Comparison of ENCODE assay signal across 1 cellular context in genomic region chr6:28488916-28489365, GRCh38.
A peak's percentile ranks its signal among the peaks of the same experiment; 100 is the strongest.
TF ChIP-seq lines count a peak whose summit lies in the region.

No MANE protein-coding gene starts in this region.

TF ChIP-seq in K562, 482 proteins besides CTCF, POLR2A, EP300 and RAD21 (continued from another document and continues in another):
- TF ChIP-seq ZBTB9 (CRISPR knock-in tag; IDR thresholded peaks at IDR 0.05) (peak; percentile 69), DACH1 (IDR thresholded peaks at IDR 0.05; ENCODE audit: partially characterized antibody) (peak; percentile 92), E4F1 (CRISPR knock-in tag; IDR thresholded peaks at IDR 0.05; ENCODE audit: borderline replicate concordance) (no peak), ZNF324 (CRISPR knock-in tag; IDR thresholded peaks at IDR 0.05) (no peak; the same call in 1 of the 2 replicates), ATF4 (CRISPR knock-in tag; IDR thresholded peaks at IDR 0.05) (peak; percentile 19; the same call in 1 of the 2 replicates), ZNF24 (IDR thresholded peaks at IDR 0.05) (0 out of 2 replicates have a peak, but pooled peaks have one; percentile 21), ELF4 (CRISPR knock-in tag; IDR thresholded peaks at IDR 0.05) (0 out of 2 replicates have a peak, but pooled peaks have one; percentile 3), E2F8 (IDR thresholded peaks at IDR 0.05; ENCODE audit: low read depth, partially characterized antibody) (peak; percentile 79), ZNF717 (CRISPR knock-in tag; IDR thresholded peaks at IDR 0.05) (peak; percentile 72; the same call in 1 of the 2 replicates), ZNF830 (CRISPR knock-in tag; IDR thresholded peaks at IDR 0.05) (no peak), EZH2 (IDR thresholded peaks at IDR 0.05; ENCODE audit: borderline replicate concordance, low read depth, low read length) (no peak), ELF1 (tag; IDR thresholded peaks at IDR 0.05) (peak; percentile 84), ZZZ3 (IDR thresholded peaks at IDR 0.05) (0 out of 2 replicates have a peak, but pooled peaks have one; percentile 27), GABPA (tag; conservative IDR thresholded peaks at IDR 0.05; ENCODE audit: low read depth) (peak; percentile 36; the same call in 1 of the 2 replicates), BRD9 (IDR thresholded peaks at IDR 0.05; ENCODE audit: low read depth, partially characterized antibody) (peak; percentile 51), ZNF436 (CRISPR knock-in tag; IDR thresholded peaks at IDR 0.05) (0 out of 2 replicates have a peak, but pooled peaks have one; percentile 28), PHB (CRISPR knock-in tag; IDR thresholded peaks at IDR 0.05) (no peak), NKRF (IDR thresholded peaks at IDR 0.05; ENCODE audit: borderline replicate concordance) (no peak), ZNF445 (CRISPR knock-in tag; IDR thresholded peaks at IDR 0.05; ENCODE audit: low read depth) (peak; percentile 17; the same call in 1 of the 2 replicates), ILF3 (IDR thresholded peaks at IDR 0.05; ENCODE audit: borderline replicate concordance) (peak; percentile 66), SMAD3 (CRISPR knock-in tag; conservative IDR thresholded peaks at IDR 0.05) (peak; percentile 72), TRIM28 (IDR thresholded peaks at IDR 0.05) (peak; percentile 57; the same call in 1 of the 2 replicates), MAFF (IDR thresholded peaks at IDR 0.05; ENCODE audit: low read length) (peak; percentile 6; the same call in 1 of the 2 replicates), REST (CRISPR knock-in tag; IDR thresholded peaks at IDR 0.05; ENCODE audit: low read depth) (0 out of 2 replicates have a peak, but pooled peaks have one; percentile 12), SIN3A (IDR thresholded peaks at IDR 0.05; ENCODE audit: borderline replicate concordance in 2 of 2, control insufficient read depth in 1 of 2, low read depth in 2 of 2, low read length in 2 of 2) (0 out of 4 replicates have a peak, but pooled peaks of 1 of the 2 experiments have one; percentile 35), MLX (CRISPR knock-in tag; conservative IDR thresholded peaks at IDR 0.05) (0 out of 4 replicates have a peak, but pooled peaks of 1 of the 2 experiments have one; percentile 9), ZBTB8A (IDR thresholded peaks at IDR 0.05; ENCODE audit: partially characterized antibody) (peak; percentile 86), ZBTB40 (IDR thresholded peaks at IDR 0.05) (peak; percentile 86), ZBTB40 (CRISPR knock-in tag; IDR thresholded peaks at IDR 0.05) (no peak), POLR2AphosphoS2 (IDR thresholded peaks at IDR 0.05; ENCODE audit: low read length) (peak; percentile 91), NCOA4 (IDR thresholded peaks at IDR 0.05; ENCODE audit: partially characterized antibody) (no peak), HMGN3 (IDR thresholded peaks at IDR 0.05; ENCODE audit: borderline replicate concordance, extremely low read depth, insufficient read length, low read depth, low read length) (no peak), ZNF3 (CRISPR knock-in tag; IDR thresholded peaks at IDR 0.05) (peak; percentile 73; the same call in 1 of the 2 replicates)
